Comparison of ENCODE assay signal across 15 cellular contexts in genomic region chr4:169716677-169717076, GRCh38. TPM values are rescaled to one million over a fixed set of nuclear protein-coding genes. Genes with fewer than 3 reads are reported as not detected.
DNase-seq lines count a peak whose midpoint lies in the region; ATAC-seq and TF ChIP-seq lines count a peak whose summit lies in the region.
"Had no signal": no experiment of that assay in that cellular context is flagged by ENCODE, and none has a peak within 500 bp of the region (broad histone marks: within the 10 kb centered on the region; RNA-seq: fewer than 3 reads in every experiment).

No MANE protein-coding gene starts in this region.

- no peaks in the 10 kb centered on the region for H3K9me3 ChIP-seq in PC-3 (ENCODE audit: low read length)
- H3K9me3 ChIP-seq: BLaER1 treated with 17β-estradiol and CSF1 and Interleukin-3, amounts not matched to agents 10 nM and 100 nM had no signal

- intact Hi-C loops in PC-3 (cut with micrococcal nuclease), result no loop called here

- H3K4me2 ChIP-seq in PC-3 (ENCODE audit: low read length), result no peak overlapping the region
- H3K4me2 ChIP-seq: BLaER1 treated with 17β-estradiol and CSF1 and Interleukin-3, amounts not matched to agents 10 nM and 100 nM had no signal

- no peaks in the 10 kb centered on the region for H3K27me3 ChIP-seq in PC-3 (ENCODE audit: low read length)
- H3K27me3 ChIP-seq: BLaER1 treated with 17β-estradiol and CSF1 and Interleukin-3, amounts not matched to agents 10 nM and 100 nM had no signal

- H4K20me1 ChIP-seq in PC-3 (ENCODE audit: low read length), result no peaks in the 10 kb centered on the region
- H4K20me1 ChIP-seq: BLaER1 treated with 17β-estradiol and CSF1 and Interleukin-3, amounts not matched to agents 10 nM and 100 nM had no signal

- no peaks in the 10 kb centered on the region for H3K36me3 ChIP-seq in PC-3 (ENCODE audit: low read depth, low read length)

- CTCF ChIA-PET in PC-3 (lab: Charles Lee), result no interaction called here

- H3K9me2 ChIP-seq in PC-3 (replicated peaks; ENCODE audit: low read length), result no peaks in the 10 kb centered on the region

- H3F3A ChIP-seq in PC-3 (ENCODE audit: low read length, unreplicated experiment), result no peaks in the 10 kb centered on the region

- ATAC-seq in PC-3 (peak; percentile 50), HG03135 (IDR thresholded peaks at IDR 0.05; ENCODE audit: unreplicated experiment) (no peak), HG03175 (IDR thresholded peaks at IDR 0.05; ENCODE audit: unreplicated experiment) (no peak)
- ATAC-seq: Panc1 had no signal

- no peak overlapping the region for H2AFZ ChIP-seq in PC-3 (ENCODE audit: low read length)

- H3K4me3 ChIP-seq in PC-3 (ENCODE audit: low read length) (no peak overlapping the region), cardiac fibroblast (replicated peaks in 1 of 2; ENCODE audit: low read depth in 2 of 2, low read length in 2 of 2) (no peak overlapping the region)
- H3K4me3 ChIP-seq: BLaER1 treated with 17β-estradiol and CSF1 and Interleukin-3, amounts not matched to agents 10 nM and 100 nM had no signal

- DNase-seq in EL (peak; percentile 18), PC-3 (peak; percentile 7), cardiac fibroblast (ENCODE audit: low read depth in 2 of 2) (peak; percentile 10 to 60), iris pigment epithelial cell (ENCODE audit: low read depth) (peak; percentile 29), NCI-H1417 treated with DMSO at 0.1 percent for 48 hours (lab: John Stamatoyannopoulos, UW) (no peak)
- DNase-seq in activated T-cell treated with anti-CD3 and anti-CD28 coated beads, Interleukin-2, amount 50 U/mL, for 48 hours, result no peak
- DNase-seq: DND-41, NCI-H187 treated with DMSO at 0.1 percent for 48 hours, NCI-H2171 treated with DMSO at 0.1 percent for 48 hours, NCI-H510A, NCI-H774 had no signal

- H3K27ac ChIP-seq in PC-3 (ENCODE audit: low read length), result no peak overlapping the region
- H3K27ac ChIP-seq: BLaER1 treated with 17β-estradiol and CSF1 and Interleukin-3, amounts not matched to agents 10 nM and 100 nM had no signal

- no peaks in the 10 kb centered on the region for H3K79me2 ChIP-seq in PC-3 (ENCODE audit: low read length)

- H3K9ac ChIP-seq in PC-3 (ENCODE audit: low read length), result no peak overlapping the region
- H3K9ac ChIP-seq: BLaER1 treated with 17β-estradiol and CSF1 and Interleukin-3, amounts not matched to agents 10 nM and 100 nM had no signal

- no TSS peak for BruUV-seq in PC-3 (replicated peaks; lab: Mats Ljungman, UMichigan)

- POLR2A ChIA-PET in PC-3 (lab: Charles Lee; ENCODE audit: unreplicated experiment), result no interaction called here

- TF ChIP-seq CTCF in PC-3 (conservative IDR thresholded peaks at IDR 0.05; ENCODE audit: low read depth, low read length) (no peak), cardiac fibroblast (IDR thresholded peaks at IDR 0.05; ENCODE audit: low read depth, low read length) (no peak)

- H3K4me1 ChIP-seq in PC-3 (ENCODE audit: insufficient read depth, low read length), result no peaks in the 10 kb centered on the region
- H3K4me1 ChIP-seq: BLaER1 treated with 17β-estradiol and CSF1 and Interleukin-3, amounts not matched to agents 10 nM and 100 nM had no signal

RNA-seq across cellular contexts. Expression of gene HPF1, which starts 41.1 kb away (rescaled TPM):
- 10.6 and 13.9 TPM in 2 replicates for total RNA-seq in PC-3 (2014; rRNA removed)

Comparison
In these comparisons a context has a peak if more than half of its experiments do, and no peak if none do; other contexts are left out.
1. DNase-seq: peak in EL (single experiment), PC-3 (single experiment), cardiac fibroblast (2 of 2) and iris pigment epithelial cell (single experiment); none in activated T-cell treated with anti-CD3 and anti-CD28 coated beads, Interleukin-2, amount 50 U/mL, for 48 hours (0 of 2) and NCI-H1417 treated with DMSO at 0.1 percent for 48 hours (single experiment).